Comparison of ENCODE assay signal across 8 cellular contexts in the genomic region with DNA sequence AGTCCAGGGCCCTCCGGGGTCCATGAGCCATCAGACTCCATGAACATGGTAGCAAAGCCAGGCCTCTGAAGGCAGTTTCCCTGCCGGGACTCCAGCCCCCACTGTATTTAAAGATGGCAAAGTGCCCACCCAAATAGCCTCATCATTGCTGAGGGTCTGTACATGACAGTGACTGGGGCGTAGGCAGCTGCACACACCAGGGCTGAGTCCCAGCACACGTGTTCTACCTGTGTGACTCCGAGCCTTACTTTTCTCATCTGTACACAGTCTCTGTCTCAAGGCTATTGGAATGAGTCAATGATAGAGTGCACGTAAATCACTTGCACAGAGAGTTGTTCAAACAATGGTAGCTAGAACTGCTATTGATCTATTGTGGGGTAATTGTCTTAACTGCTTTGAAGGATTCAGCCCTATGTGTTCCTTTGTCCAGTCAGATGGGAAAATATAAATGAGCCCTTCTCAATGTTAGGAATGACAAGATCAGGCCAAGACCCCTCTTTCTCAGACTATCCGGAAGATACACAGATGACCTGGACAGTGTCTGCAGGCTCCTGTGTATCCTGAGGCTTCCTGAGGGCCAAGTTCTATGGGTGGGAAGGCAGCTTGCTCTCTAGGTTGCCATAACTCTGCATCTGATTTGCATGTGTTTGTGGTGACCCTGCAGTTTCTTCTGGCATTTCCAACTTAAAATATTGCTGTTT. TPM values are rescaled to one million over a fixed set of nuclear protein-coding genes. Genes with fewer than 3 reads are reported as not detected.
DNase-seq lines count a peak whose midpoint lies in the region; ATAC-seq and TF ChIP-seq lines count a peak whose summit lies in the region.

No MANE protein-coding gene starts in this region.

- in situ Hi-C loops in KBM-7 (cut with MboI; ENCODE audit: low pct_unique_long_range_greater_than_20kb, low sequenced_read_pairs): no loop called here

- DNase-seq in heart left ventricle (no peak), Right ventricle myocardium inferior (ENCODE audit: missing footprints) (no peak), RWPE2 (ENCODE audit: low spot score) (no peak), glutamatergic neuron (no peak), upper lobe of right lung (no peak), putamen (ENCODE audit: low spot score) (no peak), KBM-7 (no peak)

- H3K36me3 Mint-ChIP-seq in glutamatergic neuron (ENCODE audit: unreplicated experiment): peaks cover 5% of the 10 kb centered on the region

- H3K9me3 ChIP-seq in heart left ventricle (no peaks in the 10 kb centered on the region), RWPE2 (ENCODE audit: severe bottlenecking) (no peaks in the 10 kb centered on the region), upper lobe of right lung (no peaks in the 10 kb centered on the region)

- peak overlapping the region in 10 of 12 donors; percentile 4 to 98 (median 68) for H3K27ac ChIP-seq in heart left ventricle
- H3K27ac ChIP-seq in RWPE2 (ENCODE audit: poor library complexity, severe bottlenecking): no peak overlapping the region
- no peak overlapping the region for H3K27ac ChIP-seq in upper lobe of right lung

- H3K4me3 ChIP-seq in heart left ventricle (peak overlapping the region in 6 of 12 donors; percentile 61 to 79 (median 68)), RWPE2 (ENCODE audit: severe bottlenecking) (no peak overlapping the region), upper lobe of right lung (peak overlapping the region; percentile 63)

- H3K36me3 ChIP-seq in heart left ventricle (peaks cover 0 to 3% (median 0%) of the 10 kb centered on the region in 9 donors), RWPE2 (ENCODE audit: low read depth) (no peaks in the 10 kb centered on the region), upper lobe of right lung (no peaks in the 10 kb centered on the region)

- peaks cover 24% of the 10 kb centered on the region for H3K4me1 Mint-ChIP-seq in glutamatergic neuron (ENCODE audit: low read depth, unreplicated experiment)

- no peak for TF ChIP-seq POLR2A in heart left ventricle (IDR thresholded peaks at IDR 0.05)

- no peak for TF ChIP-seq CTCF in heart left ventricle (IDR thresholded peaks at IDR 0.05)
- TF ChIP-seq CTCF in RWPE2 (IDR thresholded peaks at IDR 0.05; ENCODE audit: poor library complexity, severe bottlenecking): no peak
- no peak for TF ChIP-seq CTCF in glutamatergic neuron (IDR thresholded peaks at IDR 0.05; ENCODE audit: partially characterized antibody, unreplicated experiment)
- no peak for TF ChIP-seq CTCF in upper lobe of right lung (IDR thresholded peaks at IDR 0.05)

- peaks cover 5% of the 10 kb centered on the region for H3K27me3 Mint-ChIP-seq in glutamatergic neuron (ENCODE audit: unreplicated experiment)

- WGBS in heart left ventricle, 4 donors: 74 to 87% (median 82%) methylated on average over 7 of the region's 7 CpGs

- no peaks in the 10 kb centered on the region for H3K27me3 ChIP-seq in heart left ventricle
- no peaks in the 10 kb centered on the region for H3K27me3 ChIP-seq in RWPE2 (ENCODE audit: insufficient read depth, poor library complexity, severe bottlenecking)
- H3K27me3 ChIP-seq in upper lobe of right lung: no peaks in the 10 kb centered on the region

- no peak overlapping the region for H3K27ac Mint-ChIP-seq in glutamatergic neuron (ENCODE audit: unreplicated experiment)

- ATAC-seq in heart left ventricle: no peak
- no peak for ATAC-seq in Right ventricle myocardium inferior
- ATAC-seq in RWPE2 (ENCODE audit: low read depth): peak; percentile 33; the same call in 1 of the 3 replicates
- ATAC-seq in upper lobe of right lung: no peak
- no peak for ATAC-seq in HG03108 (IDR thresholded peaks at IDR 0.05; ENCODE audit: unreplicated experiment)

- no peaks in the 10 kb centered on the region for H3K9me3 Mint-ChIP-seq in glutamatergic neuron (ENCODE audit: unreplicated experiment)

- H3K4me3 Mint-ChIP-seq in glutamatergic neuron (ENCODE audit: unreplicated experiment): peak overlapping the region; percentile 80

- H3K4me1 ChIP-seq in heart left ventricle (peaks cover 5 to 70% (median 50%) of the 10 kb centered on the region in 12 donors), RWPE2 (ENCODE audit: insufficient read depth, poor library complexity, severe bottlenecking) (no peaks in the 10 kb centered on the region), upper lobe of right lung (peaks cover 55% of the 10 kb centered on the region)

- intact Hi-C loops in heart left ventricle (cut with DNase I) (no loop called here), Right ventricle myocardium inferior (cut with DNase I) (no loop called here), upper lobe of right lung (cut with DNase I) (no loop called here)

RNA-seq across cellular contexts. Expression of a gene that starts 48.9 kb away (rescaled TPM):
- total RNA-seq in heart left ventricle (10 to 100 TPM in 2 of 9 donors, 1 to 10 TPM in 7; 3.2 to 27.4 (median 5.8) TPM), Right ventricle myocardium inferior (5.3 TPM), glutamatergic neuron (ENCODE audit: unreplicated experiment) (2.7 TPM), upper lobe of right lung (37.6 TPM)
- polyA plus RNA-seq in heart left ventricle: 1 to 10 TPM; 1.3 to 1.8 TPM

RNA-seq across cellular contexts. Expression of a gene that starts 56.1 kb away (rescaled TPM):
- total RNA-seq in heart left ventricle: 10 to 100 TPM; 21.6 to 37.5 (median 29.0) TPM
- 10 to 100 TPM; 15.6 to 26.8 TPM for polyA plus RNA-seq in heart left ventricle
- total RNA-seq in Right ventricle myocardium inferior: 26.0 TPM
- total RNA-seq in glutamatergic neuron (ENCODE audit: unreplicated experiment): 19.5 TPM
- 49.8 TPM for total RNA-seq in upper lobe of right lung

Comparison
In these comparisons a context has a peak if more than half of its experiments do, and no peak if none do; other contexts are left out.
1. H3K27ac ChIP-seq: peak in heart left ventricle (10 of 12); none in RWPE2 (single experiment) and upper lobe of right lung (single experiment).